In genomic region chr9:109014267-109015025, GRCh38 we compare ENCODE assay signal across 8 cellular contexts. TPM values are rescaled to one million over a fixed set of nuclear protein-coding genes. Genes with fewer than 3 reads are reported as not detected.
DNase-seq lines count a peak whose midpoint lies in the region; ATAC-seq and TF ChIP-seq lines count a peak whose summit lies in the region.

No MANE protein-coding gene starts in this region.

- H3K36me3 Mint-ChIP-seq in activated CD4-positive, alpha-beta memory T cell treated with anti-CD3 and anti-CD28 coated beads for 36 hours: peaks cover 6% of the 10 kb centered on the region
- H3K36me3 Mint-ChIP-seq in progenitor cell of endocrine pancreas (ENCODE audit: insufficient read depth): peaks cover 7% of the 10 kb centered on the region

- CTCF ChIA-PET in activated CD4-positive, alpha-beta memory T cell treated with anti-CD3 and anti-CD28 coated beads for 36 hours (lab: Charles Lee): no interaction called here

- H3K27me3 Mint-ChIP-seq in activated CD4-positive, alpha-beta memory T cell treated with anti-CD3 and anti-CD28 coated beads for 36 hours: peaks cover 2% of the 10 kb centered on the region
- no peaks in the 10 kb centered on the region for H3K27me3 Mint-ChIP-seq in progenitor cell of endocrine pancreas

- H3K4me3 ChIP-seq in foreskin fibroblast (ENCODE audit: low read depth in 1 of 2, low read length in 2 of 2): peak overlapping the region in 1 of 2 donors; percentile 72

- H3K36me3 ChIP-seq in ES-I3 (ENCODE audit: insufficient read depth, low read length): no peaks in the 10 kb centered on the region

- no peaks in the 10 kb centered on the region for H3K9me3 Mint-ChIP-seq in activated CD4-positive, alpha-beta memory T cell treated with anti-CD3 and anti-CD28 coated beads for 36 hours
- no peaks in the 10 kb centered on the region for H3K9me3 Mint-ChIP-seq in progenitor cell of endocrine pancreas (ENCODE audit: low read depth)

- H3K27ac Mint-ChIP-seq in activated CD4-positive, alpha-beta memory T cell treated with anti-CD3 and anti-CD28 coated beads for 36 hours: no peak overlapping the region
- peak overlapping the region; percentile 94 for H3K27ac Mint-ChIP-seq in progenitor cell of endocrine pancreas

- intact Hi-C loops in activated CD4-positive, alpha-beta memory T cell treated with anti-CD3 and anti-CD28 coated beads for 36 hours (cut with micrococcal nuclease): loop anchor here (5.0 kb wide), 2 partner anchors 398 to 1732 kb away; partner anchors contain the start of gene RAD23B

- ATAC-seq in HG02870 (IDR thresholded peaks at IDR 0.05; ENCODE audit: unreplicated experiment) (no peak), GM18498 (IDR thresholded peaks at IDR 0.05; ENCODE audit: unreplicated experiment) (no peak), GM21390 (IDR thresholded peaks at IDR 0.05; ENCODE audit: unreplicated experiment) (no peak)

- no peak for TF ChIP-seq CTCF in foreskin fibroblast (IDR thresholded peaks at IDR 0.05; ENCODE audit: low read depth, low read length)
- no peak for TF ChIP-seq CTCF in progenitor cell of endocrine pancreas (IDR thresholded peaks at IDR 0.05; ENCODE audit: unreplicated experiment)

- H3K4me1 Mint-ChIP-seq in activated CD4-positive, alpha-beta memory T cell treated with anti-CD3 and anti-CD28 coated beads for 36 hours (ENCODE audit: low read depth): peaks cover 25% of the 10 kb centered on the region
- peaks cover 24% of the 10 kb centered on the region for H3K4me1 Mint-ChIP-seq in progenitor cell of endocrine pancreas (ENCODE audit: low read depth)

- DNase-seq in activated CD4-positive, alpha-beta memory T cell treated with anti-CD3 and anti-CD28 coated beads for 36 hours: no peak
- DNase-seq in foreskin fibroblast: peak; percentile 32 to 66
- DNase-seq in progenitor cell of endocrine pancreas (ENCODE audit: low spot score, unreplicated experiment): no peak
- DNase-seq in 8988T: no peak

- H3K9ac ChIP-seq in ES-I3 (ENCODE audit: low read depth, low read length): peak overlapping the region; percentile 60; the same call in 1 of the 2 replicates

- no peaks in the 10 kb centered on the region for H3K9me3 ChIP-seq in ES-I3 (ENCODE audit: control insufficient read depth, insufficient read depth, low read length)

- peak overlapping the region; percentile 66 for H3K4me3 Mint-ChIP-seq in activated CD4-positive, alpha-beta memory T cell treated with anti-CD3 and anti-CD28 coated beads for 36 hours
- peak overlapping the region; percentile 84 for H3K4me3 Mint-ChIP-seq in progenitor cell of endocrine pancreas (ENCODE audit: low read depth)

- POLR2A ChIA-PET in activated CD4-positive, alpha-beta memory T cell treated with anti-CD3 and anti-CD28 coated beads for 36 hours (lab: Charles Lee): no interaction called here

- H3K4me1 ChIP-seq in ES-I3 (ENCODE audit: insufficient read depth, low read length): peaks cover 17% of the 10 kb centered on the region

RNA-seq across cellular contexts. Expression of gene CTNNAL1, which starts 1.1 kb away (rescaled TPM):
- total RNA-seq in activated CD4-positive, alpha-beta memory T cell treated with anti-CD3 and anti-CD28 coated beads for 36 hours: 10 to 100 TPM; 23.2 to 25.9 TPM
- 42.8 and 47.8 TPM in 2 replicates for total RNA-seq in progenitor cell of endocrine pancreas

Comparison
In these comparisons a context has a peak if more than half of its experiments do, and no peak if none do; other contexts are left out.
1. DNase-seq: peak in foreskin fibroblast (2 of 2); none in activated CD4-positive, alpha-beta memory T cell treated with anti-CD3 and anti-CD28 coated beads for 36 hours (single experiment), progenitor cell of endocrine pancreas (single experiment) and 8988T (single experiment).